35 cellular contexts compared by ENCODE assay signal in genomic region chr2:67970542-67970941, GRCh38.
"Had no signal": no experiment of that assay in that cellular context is flagged by ENCODE, and none has a peak within 500 bp of the region (broad histone marks: within the 10 kb centered on the region; RNA-seq: fewer than 3 reads in every experiment).

No MANE protein-coding gene starts in this region.

- DNase-seq: Karpas-422, Kasumi-1, MG63, MM.1S, MV-4-11, NCI-H1048, NCI-H1092, NCI-H1092 treated with DMSO at 0.1 percent for 48 hours, NCI-H1105, NCI-H1105 treated with DMSO at 0.1 percent for 48 hours, NCI-H1417, NCI-H1417 treated with DMSO at 0.1 percent for 48 hours, NCI-H1436, NCI-H1436 treated with DMSO at 0.1 percent for 48 hours, NCI-H146, NCI-H1694, NCI-H1694 treated with DMSO at 0.1 percent for 48 hours, NCI-H187, NCI-H187 treated with DMSO at 0.1 percent for 48 hours, NCI-H1930, NCI-H2029, NCI-H2029 treated with DMSO at 0.1 percent for 48 hours, NCI-H2081, NCI-H2081 treated with DMSO at 0.1 percent for 48 hours, NCI-H2107, NCI-H2171, NCI-H2171 treated with DMSO at 0.1 percent for 48 hours, NCI-H2227 treated with DMSO at 0.1 percent for 48 hours, NCI-H226, NCI-H345, NCI-H446, NCI-H446 treated with DMSO at 0.1 percent for 48 hours, NCI-H510A, NCI-H510A treated with DMSO at 0.1 percent for 48 hours, NCI-H524 had no signal

- H3K4me3 ChIP-seq: MG63 had no signal

- H3K9me3 ChIP-seq: MG63 had no signal

- H3K36me3 ChIP-seq: MG63 had no signal
